10 cellular contexts compared by ENCODE assay signal in the genomic region with DNA sequence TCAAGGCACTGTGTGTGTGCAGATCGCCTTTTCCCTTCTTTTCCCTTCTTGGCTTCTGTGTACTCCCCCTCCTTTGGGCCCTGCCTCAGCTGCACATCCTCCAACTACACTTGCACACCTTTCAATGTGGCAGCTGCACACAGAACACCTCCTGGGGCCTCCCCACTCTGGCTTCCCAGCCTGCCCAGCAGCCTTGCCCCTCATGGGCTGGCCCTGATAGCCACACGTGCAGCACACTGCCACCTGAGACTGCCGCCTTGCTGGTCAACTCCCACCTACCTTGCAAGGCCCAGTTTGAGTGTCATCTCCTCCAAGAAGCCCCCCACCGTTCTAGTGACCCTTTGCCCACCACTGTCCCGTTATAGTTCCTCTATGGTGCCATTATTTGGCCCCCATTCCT.
A peak's percentile ranks its signal among the peaks of the same experiment; 100 is the strongest.
DNase-seq lines count a peak whose midpoint lies in the region; ATAC-seq and TF ChIP-seq lines count a peak whose summit lies in the region.
"Had no signal": no experiment of that assay in that cellular context is flagged by ENCODE, and none has a peak within 500 bp of the region (broad histone marks: within the 10 kb centered on the region; RNA-seq: fewer than 3 reads in every experiment).

No MANE protein-coding gene starts in this region.

- H3K79me2 ChIP-seq in parathyroid adenoma = peaks cover 10% of the 10 kb centered on the region

- POLR2A ChIA-PET in Panc1 (lab: Charles Lee) = no interaction called here

- BruUV-seq in Panc1 (replicated peaks; lab: Mats Ljungman, UMichigan) = no TSS peak

- H3K27ac ChIP-seq in BLaER1 = peak overlapping the region; percentile 57
- H3K27ac ChIP-seq in Panc1 (ENCODE audit: low read length) = peak overlapping the region; percentile 23; the same call in 1 of the 2 replicates
- peak overlapping the region; percentile 64 for H3K27ac ChIP-seq in endodermal cell (ENCODE audit: low read depth, low read length)
- H3K27ac ChIP-seq in parathyroid adenoma = peak overlapping the region; percentile 69

- peak overlapping the region; percentile 71 for H3K27ac Mint-ChIP-seq in endodermal cell

- H3K9me3 ChIP-seq in BLaER1 (no peaks in the 10 kb centered on the region), Panc1 (ENCODE audit: control insufficient read depth, insufficient read depth, low read depth, low read length) (no peaks in the 10 kb centered on the region), endodermal cell (ENCODE audit: control insufficient read depth, low read length) (no peaks in the 10 kb centered on the region), parathyroid adenoma (ENCODE audit: control insufficient read depth, low read length) (no peaks in the 10 kb centered on the region)

- intact Hi-C loops in Panc1 (cut with micrococcal nuclease; ENCODE audit: unreplicated experiment) = no loop called here
- intact Hi-C loops in left colon (cut with DNase I, micrococcal nuclease) = no loop called here

- no peak overlapping the region for H2AFZ ChIP-seq in parathyroid adenoma

- peaks cover 1% of the 10 kb centered on the region for H3K27me3 Mint-ChIP-seq in endodermal cell (ENCODE audit: insufficient read depth)

- no peak overlapping the region for H3K4me3 Mint-ChIP-seq in endodermal cell

- ATAC-seq in Panc1 (no peak), left colon (no peak), GM21390 (IDR thresholded peaks at IDR 0.05; ENCODE audit: unreplicated experiment) (no peak), HG03442 (IDR thresholded peaks at IDR 0.05; ENCODE audit: unreplicated experiment) (no peak)

- peaks cover 48% of the 10 kb centered on the region for H3K4me1 Mint-ChIP-seq in endodermal cell

- TF ChIP-seq CTCF in Panc1 (IDR thresholded peaks at IDR 0.05) = no peak
- no peak for TF ChIP-seq CTCF in endodermal cell (conservative IDR thresholded peaks at IDR 0.05)
- TF ChIP-seq CTCF in parathyroid adenoma (IDR thresholded peaks at IDR 0.05) = no peak

- H3K27me3 ChIP-seq in BLaER1 (no peaks in the 10 kb centered on the region), Panc1 (ENCODE audit: control insufficient read depth, insufficient read depth, low read length) (no peaks in the 10 kb centered on the region), endodermal cell (ENCODE audit: control insufficient read depth, insufficient read depth, low read length, poor library complexity, severe bottlenecking) (no peaks in the 10 kb centered on the region), parathyroid adenoma (ENCODE audit: control insufficient read depth, insufficient read depth, low read length) (no peaks in the 10 kb centered on the region)

- DNase-seq in Panc1 (ENCODE audit: low read depth, low spot score) = no peak
- peak; percentile 43 for DNase-seq in endodermal cell
- DNase-seq in left colon = no peak
- DNase-seq in foreskin melanocyte = no peak
- DNase-seq: activated naive CD4-positive, alpha-beta T cell; NCI-H1417 treated with DMSO at 0.1 percent for 48 hours had no signal

- H3K4me1 ChIP-seq in BLaER1 (peaks cover 98% of the 10 kb centered on the region), Panc1 (ENCODE audit: control insufficient read depth, insufficient read depth, low read length) (peaks cover 39% of the 10 kb centered on the region), endodermal cell (ENCODE audit: control insufficient read depth, insufficient read depth, low read length) (peaks cover 11% of the 10 kb centered on the region), parathyroid adenoma (peaks cover 5% of the 10 kb centered on the region)

- H3K36me3 ChIP-seq in BLaER1 (no peaks in the 10 kb centered on the region), Panc1 (ENCODE audit: control insufficient read depth, insufficient read depth, low read length) (no peaks in the 10 kb centered on the region), endodermal cell (ENCODE audit: control insufficient read depth, insufficient read depth, low read length) (no peaks in the 10 kb centered on the region), parathyroid adenoma (ENCODE audit: control insufficient read depth, insufficient read depth, low read length) (no peaks in the 10 kb centered on the region)

- H3K4me2 ChIP-seq in BLaER1 (peak overlapping the region; percentile 90), parathyroid adenoma (ENCODE audit: low read length) (no peak overlapping the region)

- H3K9ac ChIP-seq in BLaER1 (no peak overlapping the region; the same call in 1 of the 2 replicates), endodermal cell (ENCODE audit: extremely low read depth, low read length, poor library complexity, severe bottlenecking) (no peak overlapping the region), parathyroid adenoma (no peak overlapping the region)

- in situ Hi-C loops in Panc1 (cut with HindIII; ENCODE audit: low pct_unique_long_range_greater_than_20kb, low sequenced_read_pairs) = no loop called here

- H3K4me3 ChIP-seq in BLaER1 (no peak overlapping the region), Panc1 (ENCODE audit: low read depth in 2 of 2, low read length in 2 of 2) (no peak overlapping the region), endodermal cell (ENCODE audit: low read length) (no peak overlapping the region), parathyroid adenoma (ENCODE audit: low read depth, low read length) (no peak overlapping the region)

- no peaks in the 10 kb centered on the region for H3K9me3 Mint-ChIP-seq in endodermal cell

- CTCF ChIA-PET in Panc1 (lab: Charles Lee) = no interaction called here

- 89 to 97% methylated on average over 4 to 5 of the region's 5 CpGs for WGBS in endodermal cell (ENCODE audit: insufficient coverage in 1 of 2, insufficient read length in 1 of 2), 2 experiments

- peaks cover 10% of the 10 kb centered on the region for H3K36me3 Mint-ChIP-seq in endodermal cell (ENCODE audit: low read depth)

- peaks cover 99% of the 10 kb centered on the region for H4K20me1 ChIP-seq in BLaER1
